In the genomic region with DNA sequence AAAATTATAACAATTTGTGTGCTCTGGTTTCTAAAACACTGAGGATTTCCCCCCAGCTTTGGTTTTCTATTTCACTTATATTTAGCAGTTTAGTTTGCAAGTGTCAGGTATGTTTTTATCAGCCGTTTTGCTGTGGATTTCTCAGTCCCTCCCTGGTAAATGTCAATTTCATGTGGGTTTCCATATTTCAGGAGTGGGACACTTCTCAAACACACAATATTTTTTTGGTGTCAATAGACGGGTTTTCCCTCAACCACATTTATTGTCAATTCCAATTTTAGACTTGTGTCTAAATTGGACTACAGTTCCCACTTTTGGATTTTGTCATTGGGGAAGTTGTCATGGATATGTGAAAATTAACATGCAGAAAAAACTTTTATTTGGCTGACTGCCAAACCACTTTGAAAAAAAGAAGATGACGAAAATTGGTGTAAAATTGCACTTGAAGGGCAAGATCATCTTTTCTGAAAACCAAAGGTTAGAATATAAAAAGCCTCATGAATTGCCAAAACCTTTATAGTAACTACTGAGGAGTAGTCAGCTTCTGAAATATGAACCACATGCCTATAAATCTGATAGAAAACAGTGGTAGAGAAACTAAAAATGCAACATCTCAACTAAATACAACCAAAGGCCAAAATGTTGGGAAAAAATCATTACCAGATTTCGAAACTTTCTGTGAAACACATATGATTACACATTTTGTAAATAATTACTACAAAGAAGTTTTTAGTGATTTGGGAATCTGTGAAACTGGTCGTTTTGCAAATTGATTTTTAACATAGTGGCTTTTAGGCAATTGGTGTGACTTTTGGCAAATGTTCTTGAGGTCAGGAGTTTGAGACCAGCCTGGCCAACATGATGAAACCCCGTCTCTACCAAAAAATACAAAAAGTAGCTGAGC, we compare ENCODE assay signal across 14 cellular contexts.
DNase-seq lines count a peak whose midpoint lies in the region; ATAC-seq and TF ChIP-seq lines count a peak whose summit lies in the region.
"Had no signal": no experiment of that assay in that cellular context is flagged by ENCODE, and none has a peak within 500 bp of the region (broad histone marks: within the 10 kb centered on the region; RNA-seq: fewer than 3 reads in every experiment).

No MANE protein-coding gene starts in this region.

- CTCF ChIA-PET in CD8-positive, alpha-beta T cell (lab: Charles Lee): no interaction called here

- DNase-seq in CD14-positive monocyte (ENCODE audit: low spot score) (no peak), HT1080 (ENCODE audit: low read depth) (peak; percentile 26), iris pigment epithelial cell (ENCODE audit: low read depth) (peak; percentile 48), WERI-Rb-1 (no peak)
- no peak for DNase-seq in activated T-helper 1 cell treated with anti-CD3 and anti-CD28 coated beads, Interleukin-12 subunit alpha, Interleukin-12 subunit beta, Interleukin-2, Interleukin-4 antibody, amounts not matched to agents 30 ng/mL and 10 ng/mL and 1 ng/mL, durations not matched to agents 14 hours and 24 hours and 36 hours (ENCODE audit: low spot score)
- DNase-seq in CD8-positive, alpha-beta T cell: no peak
- DNase-seq: activated CD4-positive, alpha-beta T cell treated with anti-CD3 and anti-CD28 coated beads, Interleukin-2, amount 50 U/mL, for 1 hour; effector memory CD8-positive, alpha-beta T cell; naive thymus-derived CD8-positive, alpha-beta T cell; NCI-H510A had no signal

- H3K9me3 Mint-ChIP-seq in CD14-positive monocyte: peaks cover 11 to 24% (median 19%) of the 10 kb centered on the region in 7 donors
- H3K9me3 Mint-ChIP-seq in activated T-helper 1 cell treated with anti-CD3 and anti-CD28 coated beads, Interleukin-12 subunit alpha, Interleukin-12 subunit beta, Interleukin-2, Interleukin-4 antibody, amounts not matched to agents 30 ng/mL and 10 ng/mL and 1 ng/mL, durations not matched to agents 14 hours and 24 hours and 36 hours: peaks cover 44% of the 10 kb centered on the region
- peaks cover 8% of the 10 kb centered on the region for H3K9me3 Mint-ChIP-seq in CD8-positive, alpha-beta T cell

- peaks cover 0 to 5% (median 2%) of the 10 kb centered on the region in 3 donors for H3K27me3 Mint-ChIP-seq in CD14-positive monocyte (ENCODE audit: low read depth in 3 of 3)
- H3K27me3 Mint-ChIP-seq in activated T-helper 1 cell treated with anti-CD3 and anti-CD28 coated beads, Interleukin-12 subunit alpha, Interleukin-12 subunit beta, Interleukin-2, Interleukin-4 antibody, amounts not matched to agents 30 ng/mL and 10 ng/mL and 1 ng/mL, durations not matched to agents 14 hours and 24 hours and 36 hours (ENCODE audit: insufficient read depth): peaks cover 16% of the 10 kb centered on the region
- H3K27me3 Mint-ChIP-seq in CD8-positive, alpha-beta T cell (ENCODE audit: low read depth): peaks cover 18% of the 10 kb centered on the region

- H3K36me3 ChIP-seq in CD8-positive, alpha-beta T cell (ENCODE audit: insufficient read depth, low read length): no peaks in the 10 kb centered on the region
- H3K36me3 ChIP-seq in WERI-Rb-1: no peaks in the 10 kb centered on the region

- peak overlapping the region in 5 of 7 donors; percentile 31 to 78 (median 49) for H3K27ac Mint-ChIP-seq in CD14-positive monocyte
- H3K27ac Mint-ChIP-seq in activated T-helper 1 cell treated with anti-CD3 and anti-CD28 coated beads, Interleukin-12 subunit alpha, Interleukin-12 subunit beta, Interleukin-2, Interleukin-4 antibody, amounts not matched to agents 30 ng/mL and 10 ng/mL and 1 ng/mL, durations not matched to agents 14 hours and 24 hours and 36 hours: peak overlapping the region; percentile 37
- no peak overlapping the region for H3K27ac Mint-ChIP-seq in CD8-positive, alpha-beta T cell
- H3K27ac Mint-ChIP-seq: activated naive CD4-positive, alpha-beta T cell treated with anti-CD3 and anti-CD28 coated beads, Interleukin-2, amount 50 U/mL, for 24 hours; stimulated activated effector memory CD8-positive, alpha-beta T cell treated with anti-CD3 and anti-CD28 coated beads, Interleukin-12 subunit alpha, Interleukin-12 subunit beta, amount 100 ng/mL, for 72 hours had no signal

- peaks cover 2 to 15% of the 10 kb centered on the region in 2 donors for H3K36me3 Mint-ChIP-seq in CD14-positive monocyte
- H3K36me3 Mint-ChIP-seq in activated T-helper 1 cell treated with anti-CD3 and anti-CD28 coated beads, Interleukin-12 subunit alpha, Interleukin-12 subunit beta, Interleukin-2, Interleukin-4 antibody, amounts not matched to agents 30 ng/mL and 10 ng/mL and 1 ng/mL, durations not matched to agents 14 hours and 24 hours and 36 hours (ENCODE audit: low read depth): peaks cover 37% of the 10 kb centered on the region
- no peaks in the 10 kb centered on the region for H3K36me3 Mint-ChIP-seq in CD8-positive, alpha-beta T cell
- H3K36me3 Mint-ChIP-seq: activated naive CD4-positive, alpha-beta T cell treated with anti-CD3 and anti-CD28 coated beads, Interleukin-2, amount 50 U/mL, for 24 hours; stimulated activated effector memory CD8-positive, alpha-beta T cell treated with anti-CD3 and anti-CD28 coated beads, Interleukin-12 subunit alpha, Interleukin-12 subunit beta, amount 100 ng/mL, for 72 hours had no signal

- H3K4me1 Mint-ChIP-seq in CD14-positive monocyte: peaks cover 22% of the 10 kb centered on the region
- peaks cover 5% of the 10 kb centered on the region for H3K4me1 Mint-ChIP-seq in activated T-helper 1 cell treated with anti-CD3 and anti-CD28 coated beads, Interleukin-12 subunit alpha, Interleukin-12 subunit beta, Interleukin-2, Interleukin-4 antibody, amounts not matched to agents 30 ng/mL and 10 ng/mL and 1 ng/mL, durations not matched to agents 14 hours and 24 hours and 36 hours (ENCODE audit: low read depth)
- no peaks in the 10 kb centered on the region for H3K4me1 Mint-ChIP-seq in CD8-positive, alpha-beta T cell (ENCODE audit: low read depth)
- H3K4me1 Mint-ChIP-seq: activated naive CD4-positive, alpha-beta T cell treated with anti-CD3 and anti-CD28 coated beads, Interleukin-2, amount 50 U/mL, for 24 hours had no signal

- no peak overlapping the region for H3K4me3 ChIP-seq in CD8-positive, alpha-beta T cell (ENCODE audit: low read depth, low read length)
- H3K4me3 ChIP-seq in WERI-Rb-1 (ENCODE audit: low read depth, low read length): no peak overlapping the region

- H3K27ac ChIP-seq in CD8-positive, alpha-beta T cell (ENCODE audit: low read depth, low read length): no peak overlapping the region
- no peak overlapping the region for H3K27ac ChIP-seq in WERI-Rb-1

- no peak overlapping the region for H3K4me3 Mint-ChIP-seq in CD14-positive monocyte
- H3K4me3 Mint-ChIP-seq in activated T-helper 1 cell treated with anti-CD3 and anti-CD28 coated beads, Interleukin-12 subunit alpha, Interleukin-12 subunit beta, Interleukin-2, Interleukin-4 antibody, amounts not matched to agents 30 ng/mL and 10 ng/mL and 1 ng/mL, durations not matched to agents 14 hours and 24 hours and 36 hours: no peak overlapping the region
- no peak overlapping the region for H3K4me3 Mint-ChIP-seq in CD8-positive, alpha-beta T cell
- H3K4me3 Mint-ChIP-seq: activated naive CD4-positive, alpha-beta T cell treated with anti-CD3 and anti-CD28 coated beads, Interleukin-2, amount 50 U/mL, for 24 hours; effector memory CD8-positive, alpha-beta T cell; naive thymus-derived CD8-positive, alpha-beta T cell; stimulated activated effector memory CD8-positive, alpha-beta T cell treated with anti-CD3 and anti-CD28 coated beads, Interleukin-12 subunit alpha, Interleukin-12 subunit beta, amount 100 ng/mL, for 72 hours had no signal

- ATAC-seq in GM21423 (IDR thresholded peaks at IDR 0.05; ENCODE audit: unreplicated experiment) (no peak), HG03045 (IDR thresholded peaks at IDR 0.05; ENCODE audit: unreplicated experiment) (no peak)
- ATAC-seq in CD8-positive, alpha-beta T cell: no peak
- ATAC-seq: effector memory CD8-positive, alpha-beta T cell; naive thymus-derived CD8-positive, alpha-beta T cell; stimulated activated effector memory CD8-positive, alpha-beta T cell treated with anti-CD3 and anti-CD28 coated beads, Interleukin-12 subunit alpha, Interleukin-12 subunit beta, amount 100 ng/mL, for 72 hours had no signal

- no peaks in the 10 kb centered on the region for H3K27me3 ChIP-seq in CD8-positive, alpha-beta T cell (ENCODE audit: insufficient read depth, low read length)
- H3K27me3 ChIP-seq in WERI-Rb-1 (ENCODE audit: insufficient read depth, low read depth, severe bottlenecking): peaks cover 57% of the 10 kb centered on the region

- intact Hi-C loops in CD14-positive monocyte (cut with micrococcal nuclease): no loop called here
- intact Hi-C loops in activated T-helper 1 cell treated with anti-CD3 and anti-CD28 coated beads, Interleukin-12 subunit alpha, Interleukin-12 subunit beta, Interleukin-2, Interleukin-4 antibody, amounts not matched to agents 30 ng/mL and 10 ng/mL and 1 ng/mL, durations not matched to agents 14 hours and 24 hours and 36 hours (cut with micrococcal nuclease): loop anchor here (2.0 kb wide), 1 partner anchor 18 kb away; no protein-coding TSS in a partner anchor
- intact Hi-C loops in CD8-positive, alpha-beta T cell (cut with DNase I, micrococcal nuclease): no loop called here

- no peaks in the 10 kb centered on the region for H3K4me1 ChIP-seq in CD8-positive, alpha-beta T cell (ENCODE audit: insufficient read depth, low read length)

- TF ChIP-seq CTCF in CD14-positive monocyte (IDR thresholded peaks at IDR 0.05) (no peak), WERI-Rb-1 (IDR thresholded peaks at IDR 0.05; ENCODE audit: low read depth, low read length) (no peak)
- TF ChIP-seq CTCF in CD8-positive, alpha-beta T cell (IDR thresholded peaks at IDR 0.05): no peak

- H3K9me3 ChIP-seq in CD8-positive, alpha-beta T cell (ENCODE audit: low read length): no peaks in the 10 kb centered on the region
- H3K9me3 ChIP-seq in WERI-Rb-1 (ENCODE audit: severe bottlenecking): no peaks in the 10 kb centered on the region

- POLR2A ChIA-PET in CD8-positive, alpha-beta T cell (lab: Charles Lee): no interaction called here

Comparison
In these comparisons a context has a peak if more than half of its experiments do, and no peak if none do; other contexts are left out.
1. DNase-seq: peak in HT1080 (single experiment) and iris pigment epithelial cell (single experiment); none in CD14-positive monocyte (single experiment), activated T-helper 1 cell treated with anti-CD3 and anti-CD28 coated beads, Interleukin-12 subunit alpha, Interleukin-12 subunit beta, Interleukin-2, Interleukin-4 antibody, amounts not matched to agents 30 ng/mL and 10 ng/mL and 1 ng/mL, durations not matched to agents 14 hours and 24 hours and 36 hours (single experiment), CD8-positive, alpha-beta T cell (0 of 7) and WERI-Rb-1 (single experiment).